1 cellular context compared by ENCODE assay signal in genomic region chr5:73436535-73437125, GRCh38.
A peak's percentile ranks its signal among the peaks of the same experiment; 100 is the strongest.
TF ChIP-seq lines count a peak whose summit lies in the region.

No MANE protein-coding gene starts in this region.

TF ChIP-seq in WTC11, 78 proteins besides CTCF, POLR2A, EP300 and RAD21 (continued from another document):
- TF ChIP-seq USF2 (CRISPR knock-in tag; IDR thresholded peaks at IDR 0.05) (peak; percentile 40; the same call in 1 of the 2 replicates), FOXK1 (CRISPR knock-in tag; IDR thresholded peaks at IDR 0.05) (0 out of 2 replicates have a peak, but pooled peaks have one; percentile 8), FOXP1 (CRISPR knock-in tag; IDR thresholded peaks at IDR 0.05; ENCODE audit: borderline replicate concordance) (no peak), PRDM15 (CRISPR knock-in tag; IDR thresholded peaks at IDR 0.05) (no peak), FOXP4 (CRISPR knock-in tag; IDR thresholded peaks at IDR 0.05) (0 out of 2 replicates have a peak, but pooled peaks have one; percentile 43), ZNF232 (CRISPR knock-in tag; IDR thresholded peaks at IDR 0.05) (no peak), JUN (CRISPR knock-in tag; IDR thresholded peaks at IDR 0.05) (0 out of 2 replicates have a peak, but pooled peaks have one; percentile 35)
